18 cellular contexts compared by ENCODE assay signal in the genomic region with DNA sequence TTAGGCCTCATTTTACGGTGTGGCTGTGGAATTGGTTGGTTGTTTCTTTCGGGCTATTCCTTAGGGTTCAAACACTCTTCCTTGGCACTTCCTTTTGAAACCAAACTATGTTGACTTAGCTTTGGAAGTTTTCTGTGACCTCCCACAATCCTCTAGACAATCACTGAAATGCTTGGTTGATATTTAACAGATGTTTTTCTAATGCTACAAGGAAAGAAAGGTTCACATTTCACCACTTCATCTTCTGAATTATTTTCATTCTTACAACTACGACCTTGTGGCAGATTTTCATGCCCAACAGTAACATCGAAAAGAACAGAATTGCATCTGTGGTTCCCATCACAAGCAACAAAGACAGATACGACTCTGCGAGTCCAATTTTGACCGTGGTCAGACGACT. TPM values are rescaled to one million over a fixed set of nuclear protein-coding genes. Genes with fewer than 3 reads are reported as not detected.
DNase-seq lines count a peak whose midpoint lies in the region; ATAC-seq, FAIRE-seq and TF ChIP-seq lines count a peak whose summit lies in the region.
"Had no signal": no experiment of that assay in that cellular context is flagged by ENCODE, and none has a peak within 500 bp of the region (broad histone marks: within the 10 kb centered on the region; RNA-seq: fewer than 3 reads in every experiment).

No MANE protein-coding gene starts in this region.

- H3K27me3 Mint-ChIP-seq in osteocyte (ENCODE audit: unreplicated experiment) = no peaks in the 10 kb centered on the region
- no peaks in the 10 kb centered on the region for H3K27me3 Mint-ChIP-seq in CD14-positive monocyte (ENCODE audit: low read depth in 3 of 3)

- H3K4me2 ChIP-seq in A549 = peak overlapping the region; percentile 14; the same call in 1 of the 3 replicates

- POLR2A ChIA-PET in A549 (lab: Yijun Ruan, JAX) = no interaction called here

- no peak for DNase-seq in A549 (ENCODE audit: low read depth in 1 of 2, low spot score in 1 of 2)
- DNase-seq in left kidney (ENCODE audit: low read depth, low spot score) = peak; percentile 26
- DNase-seq in osteocyte (ENCODE audit: extremely low spot score, unreplicated experiment) = no peak
- no peak for DNase-seq in CD14-positive monocyte (ENCODE audit: low spot score)
- DNase-seq in stimulated activated CD4-positive, alpha-beta T cell treated with anti-CD3 and anti-CD28 coated beads, Interleukin-4, amount 100 ng/mL, for 24 hours = no peak
- DNase-seq: 8988T; activated CD8-positive, alpha-beta memory T cell treated with anti-CD3 and anti-CD28 coated beads for 24 hours; C1 segment of cervical spinal cord; DMS153; heart right ventricle; NCI-H1092 treated with DMSO at 0.1 percent for 48 hours; NCI-H526 had no signal

- ATAC-seq in A549 (no peak), GM19324 (IDR thresholded peaks at IDR 0.05; ENCODE audit: low FRiP score, unreplicated experiment) (no peak), GM21737 (IDR thresholded peaks at IDR 0.05; ENCODE audit: unreplicated experiment) (no peak)
- ATAC-seq: esophagus mucosa, heart right ventricle had no signal

- H3K36me3 Mint-ChIP-seq in osteocyte (ENCODE audit: unreplicated experiment) (peaks cover 17% of the 10 kb centered on the region), CD14-positive monocyte (peaks cover 39 to 65% of the 10 kb centered on the region in 2 donors)

- intact Hi-C loops in CD14-positive monocyte (cut with micrococcal nuclease) = no loop called here

- H3K27ac ChIP-seq in A549 = no peak overlapping the region
- peak overlapping the region; percentile 4 for H3K27ac ChIP-seq in angular gyrus (ENCODE audit: low read depth, low read length)
- H3K27ac ChIP-seq: cardiac muscle cell had no signal

- H3K9me3 Mint-ChIP-seq in osteocyte (ENCODE audit: unreplicated experiment) (no peaks in the 10 kb centered on the region), CD14-positive monocyte (no peaks in the 10 kb centered on the region)
- H3K9me3 Mint-ChIP-seq: activated T-helper 1 cell treated with anti-CD3 and anti-CD28 coated beads, Interleukin-12 subunit alpha, Interleukin-12 subunit beta, Interleukin-2, Interleukin-4 antibody, amounts not matched to agents 30 ng/mL and 10 ng/mL and 1 ng/mL, durations not matched to agents 14 hours and 24 hours and 36 hours had no signal

- no peaks in the 10 kb centered on the region for H3K9me3 ChIP-seq in A549
- H3K9me3 ChIP-seq: heart right ventricle had no signal

- no peak for TF ChIP-seq RAD21 in A549 (conservative IDR thresholded peaks at IDR 0.05 in 1 of 2, IDR thresholded peaks at IDR 0.05 in 1 of 2)

- TF ChIP-seq POLR2A in A549 (IDR thresholded peaks at IDR 0.05; ENCODE audit: low read length) = no peak

- peaks cover 39% of the 10 kb centered on the region for H3K4me1 Mint-ChIP-seq in osteocyte (ENCODE audit: unreplicated experiment)
- H3K4me1 Mint-ChIP-seq in CD14-positive monocyte = peaks cover 15% of the 10 kb centered on the region

- no peak overlapping the region for H3K4me3 Mint-ChIP-seq in osteocyte (ENCODE audit: unreplicated experiment)
- H3K4me3 Mint-ChIP-seq in CD14-positive monocyte = no peak overlapping the region
- H3K4me3 Mint-ChIP-seq: activated T-helper 1 cell treated with anti-CD3 and anti-CD28 coated beads, Interleukin-12 subunit alpha, Interleukin-12 subunit beta, Interleukin-2, Interleukin-4 antibody, amounts not matched to agents 30 ng/mL and 10 ng/mL and 1 ng/mL, durations not matched to agents 14 hours and 24 hours and 36 hours had no signal

- 81% methylated on average over 8 of the region's 8 CpGs for WGBS in A549 (ENCODE audit: missing lambda C conversion rate)

- H3K4me1 ChIP-seq in A549 = peaks cover 14% of the 10 kb centered on the region; the same call in 1 of the 3 replicates

- no peak for TF ChIP-seq EP300 in A549 (IDR thresholded peaks at IDR 0.05)

- H3K4me3 ChIP-seq in A549 = no peak overlapping the region
- H3K4me3 ChIP-seq: cardiac muscle cell, heart right ventricle had no signal

- FAIRE-seq in A549 (lab: Jason Lieb, UNC) = no peak

- TF ChIP-seq CTCF in A549 (IDR thresholded peaks at IDR 0.05) (no peak), osteocyte (IDR thresholded peaks at IDR 0.05) (no peak), CD14-positive monocyte (IDR thresholded peaks at IDR 0.05) (no peak)

- peak overlapping the region; percentile 87 for H3K27ac Mint-ChIP-seq in osteocyte (ENCODE audit: unreplicated experiment)
- H3K27ac Mint-ChIP-seq in CD14-positive monocyte = no peak overlapping the region
- H3K27ac Mint-ChIP-seq: activated T-helper 1 cell treated with anti-CD3 and anti-CD28 coated beads, Interleukin-12 subunit alpha, Interleukin-12 subunit beta, Interleukin-2, Interleukin-4 antibody, amounts not matched to agents 30 ng/mL and 10 ng/mL and 1 ng/mL, durations not matched to agents 14 hours and 24 hours and 36 hours had no signal

- CTCF ChIA-PET in A549 (lab: Yijun Ruan, JAX) = interaction anchor here (1.0 to 1.4 kb wide), 3 partner anchors 8 to 80 kb away, joined by 3 to 5 read pairs (median 3); no protein-coding TSS in a partner anchor

TF ChIP-seq in A549, 52 proteins besides CTCF, POLR2A, EP300 and RAD21:
- TF ChIP-seq FOSB (CRISPR knock-in tag; IDR thresholded peaks at IDR 0.05) = no peak
- no peak for TF ChIP-seq CHD2 (IDR thresholded peaks at IDR 0.05; ENCODE audit: low read length, partially characterized antibody)
- TF ChIP-seq ZSCAN20 (CRISPR knock-in tag; IDR thresholded peaks at IDR 0.05) = no peak
- TF ChIP-seq PHF8 (IDR thresholded peaks at IDR 0.05; ENCODE audit: borderline replicate concordance, low read depth) = no peak
- TF ChIP-seq RARB (CRISPR knock-in tag; IDR thresholded peaks at IDR 0.05) = no peak
- TF ChIP-seq MYC (IDR thresholded peaks at IDR 0.05; ENCODE audit: borderline replicate concordance, low read length) = no peak
- no peak for TF ChIP-seq HEYL (CRISPR knock-in tag; IDR thresholded peaks at IDR 0.05)
- TF ChIP-seq, protein P1, sequence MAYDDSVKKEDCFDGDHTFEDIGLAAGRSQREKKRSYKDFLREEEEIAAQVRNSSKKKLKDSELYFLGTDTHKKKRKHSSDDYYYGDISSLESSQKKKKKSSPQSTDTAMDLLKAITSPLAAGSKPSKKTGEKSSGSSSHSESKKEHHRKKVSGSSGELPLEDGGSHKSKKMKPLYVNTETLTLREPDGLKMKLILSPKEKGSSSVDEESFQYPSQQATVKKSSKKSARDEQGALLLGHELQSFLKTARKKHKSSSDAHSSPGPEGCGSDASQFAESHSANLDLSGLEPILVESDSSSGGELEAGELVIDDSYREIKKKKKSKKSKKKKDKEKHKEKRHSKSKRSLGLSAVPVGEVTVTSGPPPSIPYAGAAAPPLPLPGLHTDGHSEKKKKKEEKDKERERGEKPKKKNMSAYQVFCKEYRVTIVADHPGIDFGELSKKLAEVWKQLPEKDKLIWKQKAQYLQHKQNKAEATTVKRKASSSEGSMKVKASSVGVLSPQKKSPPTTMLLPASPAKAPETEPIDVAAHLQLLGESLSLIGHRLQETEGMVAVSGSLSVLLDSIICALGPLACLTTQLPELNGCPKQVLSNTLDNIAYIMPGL (CRISPR knock-in tag; IDR thresholded peaks at IDR 0.05; ENCODE audit: borderline replicate concordance) = no peak
- TF ChIP-seq, protein P2, sequence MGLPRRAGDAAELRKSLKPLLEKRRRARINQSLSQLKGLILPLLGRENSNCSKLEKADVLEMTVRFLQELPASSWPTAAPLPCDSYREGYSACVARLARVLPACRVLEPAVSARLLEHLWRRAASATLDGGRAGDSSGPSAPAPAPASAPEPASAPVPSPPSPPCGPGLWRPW (IDR thresholded peaks at IDR 0.05) = no peak
- no peak for TF ChIP-seq CBX2 (IDR thresholded peaks at IDR 0.05; ENCODE audit: borderline replicate concordance, low read depth)

RNA-seq across cellular contexts. Expression of a gene that starts 16.8 kb away (rescaled TPM):
- polyA plus RNA-seq in A549 (2011; rRNA removed) (47.9 and 49.2 TPM in 2 replicates), A549 (2017; fragmentation: RNase III; extraction: RNeasy Plus Mini Kit Qiagen cat#74134 plus additional on column Dnase treatment) (19.0 to 21.5 TPM (median 19.1 TPM) in 3 replicates), CD14-positive monocyte (10 to 100 TPM; 23.0 to 35.9 TPM)
- polyA plus RNA-seq in A549 (2012; cell fraction: cytosol; rRNA removed) = 25.1 and 33.9 TPM in 2 replicates
- polyA plus RNA-seq in A549 (2012; cell fraction: nucleus; rRNA removed) = 41.3 and 45.9 TPM in 2 replicates
- polyA minus RNA-seq in A549 (2011; rRNA and poly(A)+ RNA removed) = 35.4 and 36.8 TPM in 2 replicates
- 24.7 and 25.3 TPM in 2 replicates for total RNA-seq in osteocyte
